ENCODE assay signal across 8 cellular contexts in the genomic region with DNA sequence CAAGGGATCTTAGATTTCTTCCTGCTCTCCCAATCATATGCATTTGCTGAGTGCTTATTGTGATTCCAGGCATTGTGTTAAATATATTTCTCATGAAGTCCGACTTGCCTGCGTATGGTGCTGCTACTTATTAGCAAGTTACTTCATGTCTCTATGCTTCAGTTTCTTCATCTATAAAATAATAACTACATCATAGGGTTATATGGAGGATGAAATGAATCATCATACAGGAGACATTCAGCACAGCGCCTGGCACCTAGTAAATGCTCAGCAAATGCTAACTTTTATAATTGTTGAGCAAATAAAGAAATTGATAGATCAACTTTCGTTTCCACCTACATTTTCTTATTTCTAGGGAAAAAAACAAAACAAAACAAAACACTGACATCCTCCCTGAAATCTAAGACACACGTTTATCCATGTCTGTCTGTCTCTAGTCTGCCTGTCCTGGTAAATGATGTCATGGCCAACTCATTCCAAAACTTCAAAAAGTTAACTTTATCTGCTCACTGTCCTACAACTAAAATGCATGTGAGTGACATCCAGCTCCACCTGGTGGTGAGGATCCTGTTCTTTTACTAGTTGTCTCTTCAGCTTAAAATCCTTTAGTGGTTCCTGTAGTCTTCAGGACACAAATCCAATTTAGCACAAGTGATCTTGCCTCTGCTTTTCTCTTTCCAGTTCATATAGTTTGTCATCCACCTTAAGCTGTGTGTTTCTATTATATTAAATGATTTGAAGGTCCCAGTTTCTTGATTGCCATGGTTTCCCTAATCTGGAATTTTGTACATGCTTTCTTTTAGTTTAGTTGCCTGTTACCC. TPM values are rescaled to one million over a fixed set of nuclear protein-coding genes. Genes with fewer than 3 reads are reported as not detected.
A peak's percentile ranks its signal among the peaks of the same experiment; 100 is the strongest.
DNase-seq lines count a peak whose midpoint lies in the region; ATAC-seq, FAIRE-seq and TF ChIP-seq lines count a peak whose summit lies in the region.

No MANE protein-coding gene starts in this region.

- FAIRE-seq in H1 (lab: Jason Lieb, UNC): peak; percentile 79

- H3K23ac ChIP-seq in H1 (ENCODE audit: insufficient read length): no peak overlapping the region

- H4K5ac ChIP-seq in H1 (ENCODE audit: insufficient read length, low read depth, low read length): no peak overlapping the region

- intact Hi-C loops in left ventricle myocardium inferior (cut with micrococcal nuclease): no loop called here
- intact Hi-C loops in Right ventricle myocardium inferior (cut with DNase I): no loop called here

- no peak overlapping the region for H3K14ac ChIP-seq in H1 (ENCODE audit: insufficient read length)

- H2BK15ac ChIP-seq in H1 (ENCODE audit: low read length): no peak overlapping the region

- H3K18ac ChIP-seq in H1 (ENCODE audit: extremely low read depth, low read length): no peak overlapping the region

- no peak for ATAC-seq in Right ventricle myocardium inferior
- peak; percentile 77 for ATAC-seq in HG02798 (IDR thresholded peaks at IDR 0.05; ENCODE audit: poor library complexity, unreplicated experiment)

- no peaks in the 10 kb centered on the region for H3K9me3 ChIP-seq in left ventricle myocardium inferior (replicated peaks)
- no peaks in the 10 kb centered on the region for H3K9me3 ChIP-seq in H1 (ENCODE audit: insufficient read depth in 2 of 2, low read depth in 1 of 2, low read length in 1 of 2)
- H3K9me3 ChIP-seq in smooth muscle cell (replicated peaks; ENCODE audit: low read depth): no peaks in the 10 kb centered on the region

- H3K4ac ChIP-seq in H1 (replicated peaks; ENCODE audit: insufficient read length, low read depth, low read length): no peak overlapping the region

- no peak overlapping the region for H3K56ac ChIP-seq in H1 (replicated peaks; ENCODE audit: insufficient read length, low read depth, low read length)

- peak; percentile 29 to 41; a peak in 3 of 4 replicates for TF ChIP-seq RAD21 in H1 (IDR thresholded peaks at IDR 0.05 in 1 of 2, conservative IDR thresholded peaks at IDR 0.05 in 1 of 2; ENCODE audit: low read depth in 2 of 2, low read length in 2 of 2)

- DNase-seq in left ventricle myocardium inferior (no peak), Right ventricle myocardium inferior (ENCODE audit: missing footprints) (no peak), RPMI7951 (ENCODE audit: low read depth) (peak; percentile 50), H1 (ENCODE audit: low read depth in 1 of 2, low spot score in 2 of 2) (no peak), smooth muscle cell (lab: John Stamatoyannopoulos, UW; ENCODE audit: unreplicated experiment) (no peak), inferior parietal cortex (ENCODE audit: extremely low spot score) (no peak), NOMO-1 treated with dmso at 0.1 percent for 144 hours (lab: John Stamatoyannopoulos, UW; ENCODE audit: unreplicated experiment) (no peak)

- 86% methylated on average over 5 of the region's 5 CpGs; no CpG with 5 or more reads in 1 of the 2 experiments for WGBS in H1 (ENCODE audit: extremely low coverage in 1 of 2, insufficient coverage in 1 of 2, insufficient read length in 1 of 2, insufficient replicate concordance in 2 of 2, low coverage in 1 of 2, low lambda C conversion rate in 2 of 2, missing lambda C conversion rate in 1 of 2), 2 experiments
- 87% methylated on average over 5 of the region's 5 CpGs for WGBS in smooth muscle cell (ENCODE audit: low lambda C conversion rate)

- H3K23me2 ChIP-seq in H1 (ENCODE audit: low read depth, low read length): no peaks in the 10 kb centered on the region

- POLR2A ChIA-PET in H1 (lab: Charles Lee; ENCODE audit: partially characterized antibody): interaction anchor here (1.4 kb wide), 1 partner anchor 16 kb away, joined by 3 read pairs; no protein-coding TSS in a partner anchor

- no peak overlapping the region for H4K91ac ChIP-seq in H1 (replicated peaks; ENCODE audit: insufficient read length, low read length)

- H4K8ac ChIP-seq in H1 (ENCODE audit: extremely low read depth, insufficient read depth, low read length): no peak overlapping the region

- H3K27ac ChIP-seq in left ventricle myocardium inferior (replicated peaks): no peak overlapping the region
- no peak overlapping the region for H3K27ac ChIP-seq in H1 (ENCODE audit: low read depth, low read length)
- H3K27ac ChIP-seq in smooth muscle cell (ENCODE audit: low read depth): no peak overlapping the region

- no peaks in the 10 kb centered on the region for H3F3A ChIP-seq in smooth muscle cell (ENCODE audit: low read depth)

- H3K4me3 ChIP-seq in left ventricle myocardium inferior: no peak overlapping the region
- no peak overlapping the region for H3K4me3 ChIP-seq in H1 (ENCODE audit: extremely low read depth in 1 of 4, insufficient read depth in 2 of 4, low read depth in 3 of 4, low read length in 4 of 4)
- H3K4me3 ChIP-seq in smooth muscle cell: no peak overlapping the region

- H3K4me1 ChIP-seq in left ventricle myocardium inferior (peaks cover 10% of the 10 kb centered on the region), H1 (replicated peaks in 1 of 4; ENCODE audit: control insufficient read depth in 3 of 4, insufficient read depth in 4 of 4, low read length in 3 of 4) (peaks cover 0 to 9% (median under 1%) of the 10 kb centered on the region in 4 experiments; a peak in 3 of 7 replicates), smooth muscle cell (ENCODE audit: low read depth) (no peaks in the 10 kb centered on the region)

- CTCF ChIA-PET in H1 (lab: Charles Lee; ENCODE audit: partially characterized antibody): interaction anchor here (0.7 to 2.4 kb wide), 15 partner anchors 9 to 157 kb away, joined by 3 to 8 read pairs (median 3); no protein-coding TSS in a partner anchor

- H2BK20ac ChIP-seq in H1 (ENCODE audit: low read length): no peak overlapping the region

- TF ChIP-seq CTCF in left ventricle myocardium inferior (IDR thresholded peaks at IDR 0.05; ENCODE audit: borderline replicate concordance) (peak; percentile 45), H1 (IDR thresholded peaks at IDR 0.05; ENCODE audit: control extremely low read depth in 1 of 3, insufficient read depth in 1 of 3, low read depth in 1 of 3, low read length in 3 of 3) (peak in 2 of 3 experiments; percentile 27 to 74; a peak in 2 of 4 replicates), smooth muscle cell (IDR thresholded peaks at IDR 0.05; ENCODE audit: borderline replicate concordance, insufficient read depth, poor library complexity, severe bottlenecking) (peak; percentile 38)

- H2AFZ ChIP-seq in H1 (ENCODE audit: low read length) (no peak overlapping the region), smooth muscle cell (ENCODE audit: low read depth) (no peak overlapping the region)

- H3K79me1 ChIP-seq in H1 (ENCODE audit: low read depth, low read length): no peaks in the 10 kb centered on the region

- H3K79me2 ChIP-seq in H1 (ENCODE audit: control insufficient read depth in 1 of 2, insufficient read depth in 2 of 2, low read length in 2 of 2) (no peaks in the 10 kb centered on the region), smooth muscle cell (ENCODE audit: low read depth) (no peaks in the 10 kb centered on the region)

- H3K36me3 ChIP-seq in left ventricle myocardium inferior (peaks cover 53% of the 10 kb centered on the region), H1 (ENCODE audit: control insufficient read depth in 2 of 4, insufficient read depth in 4 of 4, low read length in 3 of 4) (peaks cover 2 to 32% (median 19%) of the 10 kb centered on the region in 4 experiments; a peak in 6 of 8 replicates), smooth muscle cell (ENCODE audit: low read depth) (peaks cover 18% of the 10 kb centered on the region)

- H4K20me1 ChIP-seq in H1 (replicated peaks in 1 of 2; ENCODE audit: control insufficient read depth in 1 of 2, insufficient read depth in 2 of 2, low read length in 2 of 2) (peaks cover 0 to under 1% of the 10 kb centered on the region in 2 experiments), smooth muscle cell (ENCODE audit: low read depth) (no peaks in the 10 kb centered on the region)

- H2BK12ac ChIP-seq in H1 (ENCODE audit: low read depth, low read length): no peak overlapping the region

- TF ChIP-seq EP300 in H1 (IDR thresholded peaks at IDR 0.05; ENCODE audit: borderline replicate concordance in 1 of 2, low read depth in 2 of 2, low read length in 2 of 2): no peak

- no peak overlapping the region for H3K4me2 ChIP-seq in H1 (ENCODE audit: insufficient read depth in 1 of 2, low read depth in 2 of 2, low read length in 2 of 2)
- H3K4me2 ChIP-seq in smooth muscle cell: no peak overlapping the region

- H2BK120ac ChIP-seq in H1 (replicated peaks; ENCODE audit: low read depth, low read length): no peak overlapping the region

- TF ChIP-seq POLR2A in H1 (IDR thresholded peaks at IDR 0.05; ENCODE audit: control extremely low read depth in 1 of 2, low read depth in 2 of 2, low read length in 2 of 2): no peak

- no peak overlapping the region for H2BK5ac ChIP-seq in H1 (ENCODE audit: low read depth, low read length)

- no peaks in the 10 kb centered on the region for H3K27me3 ChIP-seq in left ventricle myocardium inferior (ENCODE audit: low read depth)
- H3K27me3 ChIP-seq in H1 (replicated peaks in 1 of 4; ENCODE audit: control insufficient read depth in 3 of 4, extremely low read depth in 1 of 4, insufficient read depth in 3 of 4, low read length in 3 of 4): no peaks in the 10 kb centered on the region
- no peaks in the 10 kb centered on the region for H3K27me3 ChIP-seq in smooth muscle cell (ENCODE audit: low read depth)

- H2AK5ac ChIP-seq in H1 (ENCODE audit: low read depth, low read length): no peak overlapping the region

- H3K9ac ChIP-seq in H1 (replicated peaks in 1 of 4; ENCODE audit: extremely low read depth in 1 of 4, low read depth in 3 of 4, low read length in 3 of 4) (no peak overlapping the region), smooth muscle cell (ENCODE audit: low read depth) (no peak overlapping the region)

RNA-seq across cellular contexts. Expression of a gene that starts 27.7 kb away (rescaled TPM):
- total RNA-seq in left ventricle myocardium inferior: not detected
- total RNA-seq in Right ventricle myocardium inferior: not detected
- total RNA-seq in RPMI7951 (2014; rRNA removed; shearing (Covaris generic)): not detected in 2 replicates
- total RNA-seq in H1 (2021; fragmentation: NEBNext Ultra II Directional; extraction: Animal tissue kit (Norgen Biotek cat#: 25700)): not detected in 2 replicates
- not detected in 2 replicates for polyA plus RNA-seq in H1 (2011; rRNA removed)
- not detected for polyA plus RNA-seq in H1 (2011; cell fraction: cytosol; rRNA removed)
- not detected for polyA plus RNA-seq in H1 (2011; cell fraction: nucleus; rRNA removed)
- not detected in 4 replicates for polyA plus RNA-seq in H1 (2012, experiment 1 of 2)
- not detected for polyA plus RNA-seq in H1 (2012, experiment 2 of 2)
- not detected for polyA plus RNA-seq in H1 (2013, experiment 1 of 2)
- polyA plus RNA-seq in H1 (2013, experiment 2 of 2): not detected
- not detected in 2 replicates for polyA minus RNA-seq in H1 (2011; rRNA and poly(A)+ RNA removed)
- not detected for polyA minus RNA-seq in H1 (2011; cell fraction: cytosol; rRNA and poly(A)+ RNA removed)
- polyA minus RNA-seq in H1 (2011; cell fraction: nucleus; rRNA and poly(A)+ RNA removed): not detected
- not detected in 2 replicates for total RNA-seq in smooth muscle cell
- not detected in 2 replicates for polyA plus RNA-seq in smooth muscle cell

RNA-seq across cellular contexts. Expression of a gene that starts 33.5 kb away (rescaled TPM):
- total RNA-seq in left ventricle myocardium inferior (55.4 TPM), Right ventricle myocardium inferior (48.3 TPM), smooth muscle cell (18.0 and 19.2 TPM in 2 replicates)
- total RNA-seq in RPMI7951 (2014; rRNA removed; shearing (Covaris generic)): 28.3 and 29.2 TPM in 2 replicates
- 61.9 and 65.2 TPM in 2 replicates for total RNA-seq in H1 (2021; fragmentation: NEBNext Ultra II Directional; extraction: Animal tissue kit (Norgen Biotek cat#: 25700))
- polyA plus RNA-seq in H1 (2011; rRNA removed) (7.3 and 9.4 TPM in 2 replicates), smooth muscle cell (12.8 and 18.6 TPM in 2 replicates)
- 16.7 TPM for polyA plus RNA-seq in H1 (2011; cell fraction: cytosol; rRNA removed)
- polyA plus RNA-seq in H1 (2011; cell fraction: nucleus; rRNA removed): 9.8 TPM
- polyA plus RNA-seq in H1 (2012, experiment 1 of 2): 29.3 to 59.4 TPM (median 49.3 TPM) in 4 replicates
- 3.2 TPM for polyA plus RNA-seq in H1 (2012, experiment 2 of 2)
- polyA plus RNA-seq in H1 (2013, experiment 1 of 2): 39.4 TPM
- polyA plus RNA-seq in H1 (2013, experiment 2 of 2): 36.7 TPM
- 45.9 and 62.0 TPM in 2 replicates for polyA minus RNA-seq in H1 (2011; rRNA and poly(A)+ RNA removed)
- polyA minus RNA-seq in H1 (2011; cell fraction: cytosol; rRNA and poly(A)+ RNA removed): 21.4 TPM
- polyA minus RNA-seq in H1 (2011; cell fraction: nucleus; rRNA and poly(A)+ RNA removed): 34.2 TPM
